Comparison of ENCODE assay signal across 1 cellular context in genomic region chr6:34772940-34773339, GRCh38.
TF ChIP-seq lines count a peak whose summit lies in the region.

No MANE protein-coding gene starts in this region.

TF ChIP-seq in HepG2, 621 proteins besides CTCF, POLR2A, EP300 and RAD21:
- no peak for TF ChIP-seq SKIL (CRISPR knock-in tag; IDR thresholded peaks at IDR 0.05; ENCODE audit: borderline replicate concordance)
- no peak for TF ChIP-seq PBX2 (CRISPR knock-in tag; IDR thresholded peaks at IDR 0.05)
- TF ChIP-seq PLSCR1 (CRISPR knock-in tag; IDR thresholded peaks at IDR 0.05; ENCODE audit: borderline replicate concordance): no peak
- TF ChIP-seq ZBTB34 (CRISPR knock-in tag; IDR thresholded peaks at IDR 0.05): no peak
- no peak for TF ChIP-seq HDAC6 (IDR thresholded peaks at IDR 0.05; ENCODE audit: low read depth, low read length)
- no peak for TF ChIP-seq KDM5A (IDR thresholded peaks at IDR 0.05; ENCODE audit: borderline replicate concordance, low read length)
